ENCODE assay signal across 8 cellular contexts in genomic region chr22:39520054-39520873, GRCh38. TPM values are rescaled to one million over a fixed set of nuclear protein-coding genes. Genes with fewer than 3 reads are reported as not detected.
A peak's percentile ranks its signal among the peaks of the same experiment; 100 is the strongest.
DNase-seq lines count a peak whose midpoint lies in the region; ATAC-seq, FAIRE-seq and TF ChIP-seq lines count a peak whose summit lies in the region.

Gene ATF4, plus strand, starts transcription at chr22:39520562. Its CDS starts 884 bp downstream, at chr22:39521446.

- no peaks in the 10 kb centered on the region for H3K9me3 Mint-ChIP-seq in endothelial cell (ENCODE audit: unreplicated experiment)

- H3K4me2 ChIP-seq in OCI-LY7 (ENCODE audit: low read length): peak within 1 kb of the TSS; percentile 87

- H3K4me1 ChIP-seq in OCI-LY7 (ENCODE audit: insufficient read depth, low read length, poor library complexity, severe bottlenecking): peaks cover 56% of the 10 kb centered on the region

- ATAC-seq in GM21526 (IDR thresholded peaks at IDR 0.05; ENCODE audit: low FRiP score, unreplicated experiment): peak; percentile 64

- peaks cover 25% of the 10 kb centered on the region for H4K20me1 ChIP-seq in OCI-LY7 (ENCODE audit: insufficient read depth, low read length)

- H3K27me3 Mint-ChIP-seq in endothelial cell (ENCODE audit: unreplicated experiment): peaks cover 15% of the 10 kb centered on the region

- H3K4me3 Mint-ChIP-seq in endothelial cell (ENCODE audit: unreplicated experiment): peak within 1 kb of the TSS; percentile 96

- H3K4me1 Mint-ChIP-seq in endothelial cell (ENCODE audit: unreplicated experiment): peaks cover 49% of the 10 kb centered on the region

- peaks cover 82% of the 10 kb centered on the region for H3K36me3 ChIP-seq in OCI-LY7 (ENCODE audit: insufficient read depth, low read length)

- H3K9me3 ChIP-seq in OCI-LY7 (ENCODE audit: low read length): no peaks in the 10 kb centered on the region

- peak within 1 kb of the TSS; percentile 100 for H3K27ac Mint-ChIP-seq in endothelial cell (ENCODE audit: unreplicated experiment)

- peaks cover 45% of the 10 kb centered on the region for H3K36me3 Mint-ChIP-seq in endothelial cell (ENCODE audit: low read depth, unreplicated experiment)

- DNase-seq in D721Med (ENCODE audit: insufficient read length, low spot score) (peak; percentile 77), HuH-7.5 (ENCODE audit: low spot score) (peak; percentile 98), OCI-LY7 (ENCODE audit: low spot score) (peak; percentile 99), activated T-cell treated with anti-CD3 and anti-CD28 coated beads for 1 hour (ENCODE audit: low read depth) (peak; percentile 92), endothelial cell (ENCODE audit: low spot score) (peak; percentile 93), midbrain (lab: John Stamatoyannopoulos, UW) (peak; percentile 95)
- DNase-seq in stimulated activated CD8-positive, alpha-beta memory T cell treated with anti-CD3 and anti-CD28 coated beads, Interleukin-2, amount 100 ng/mL, for 1 hour (ENCODE audit: low read depth in 2 of 2): peak; percentile 89 to 93

- H3K79me2 ChIP-seq in OCI-LY7 (ENCODE audit: insufficient read depth, low read depth, low read length): peaks cover 81% of the 10 kb centered on the region

- intact Hi-C loops in OCI-LY7 (cut with micrococcal nuclease; ENCODE audit: unreplicated experiment): no loop called here

- peak within 1 kb of the TSS; percentile 72; the same call in 1 of the 2 replicates for H2AFZ ChIP-seq in OCI-LY7 (ENCODE audit: low read length)

- no TSS peak for BruUV-seq in OCI-LY7 (replicated peaks; lab: Mats Ljungman, UMichigan)

- H3K9me2 ChIP-seq in OCI-LY7 (ENCODE audit: insufficient read depth, low read length): no peaks in the 10 kb centered on the region

- POLR2A ChIA-PET in OCI-LY7 (lab: Charles Lee): interaction anchor here (0.5 to 1.3 kb wide), 14 partner anchors 8 to 1104 kb away, joined by 3 to 15 read pairs (median 4); partner anchors contain the start of gene MIEF1

- TF ChIP-seq CTCF in D721Med (IDR thresholded peaks at IDR 0.05; ENCODE audit: insufficient read depth, missing control alignments) (no peak), OCI-LY7 (conservative IDR thresholded peaks at IDR 0.05; ENCODE audit: low read length) (no peak), endothelial cell (IDR thresholded peaks at IDR 0.05; ENCODE audit: unreplicated experiment) (no peak)

- peak within 1 kb of the TSS; percentile 85 for H3K4me3 ChIP-seq in OCI-LY7 (ENCODE audit: low read depth, low read length, poor library complexity, severe bottlenecking)

- CTCF ChIA-PET in OCI-LY7 (lab: Charles Lee; ENCODE audit: unreplicated experiment): interaction anchor here (0.5 to 1.0 kb wide), 4 partner anchors 8 to 121 kb away, joined by 3 to 35 read pairs (median 8); no protein-coding TSS in a partner anchor

- H3K27ac ChIP-seq in OCI-LY7 (ENCODE audit: low read depth, low read length, poor library complexity, severe bottlenecking): peak within 1 kb of the TSS; percentile 89

- FAIRE-seq in D721Med (lab: Jason Lieb, UNC): no peak

RNA-seq across cellular contexts. Expression of gene ATF4, which starts in this region (rescaled TPM):
- total RNA-seq in OCI-LY7 (2014; rRNA removed; shearing (Covaris generic)): 716 and 720 TPM in 2 replicates
- total RNA-seq in OCI-LY7 (2022): 732 and 779 TPM in 2 replicates
- total RNA-seq in endothelial cell (ENCODE audit: unreplicated experiment): 312 TPM

Comparison
In these comparisons a context has a peak if more than half of its experiments do, and no peak if none do; other contexts are left out.
1. Peak in every context shown above with its lines: DNase-seq, ATAC-seq, H3K4me3 ChIP-seq and H3K27ac ChIP-seq.